In the genomic region with DNA sequence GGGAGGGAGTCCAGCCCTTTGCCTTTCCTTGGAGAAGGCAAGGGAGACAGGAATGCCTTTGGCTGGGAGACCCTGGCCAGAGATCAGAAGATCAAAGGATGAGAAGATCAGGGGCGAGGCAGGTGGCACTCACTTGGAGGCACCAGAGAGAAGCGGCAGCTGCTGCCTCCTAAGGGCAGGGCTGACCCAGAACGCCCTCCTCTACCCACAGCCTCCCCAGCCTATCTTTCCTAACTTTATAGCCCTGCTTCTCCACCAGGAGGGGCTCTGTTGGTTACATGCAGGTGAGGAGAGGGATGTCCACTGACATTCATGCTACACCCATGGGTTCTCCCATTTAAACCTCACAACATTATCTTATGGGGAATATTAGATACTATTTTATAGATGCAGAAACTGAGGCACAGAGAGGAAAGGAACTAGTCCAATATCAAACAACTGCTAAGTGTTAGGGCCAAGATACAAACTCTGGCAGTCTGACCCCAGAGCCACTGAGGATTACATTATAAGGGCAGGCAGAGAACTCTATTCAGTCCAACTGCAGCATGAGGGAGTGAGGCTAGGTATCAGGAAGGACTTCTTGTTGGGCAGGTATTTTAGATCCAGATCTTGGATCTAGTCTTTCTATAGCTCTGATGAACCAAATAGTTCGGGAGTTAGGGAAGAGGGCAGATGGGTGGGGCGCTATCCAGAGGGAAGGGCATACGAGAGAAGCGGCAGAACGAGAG, we compare ENCODE assay signal across 1 cellular context.
TF ChIP-seq lines count a peak whose summit lies in the region.

No MANE protein-coding gene starts in this region.

TF ChIP-seq in HepG2, 621 proteins besides CTCF, POLR2A, EP300 and RAD21:
- TF ChIP-seq ZNF713 (CRISPR knock-in tag; IDR thresholded peaks at IDR 0.05) = no peak
- TF ChIP-seq, protein P1, sequence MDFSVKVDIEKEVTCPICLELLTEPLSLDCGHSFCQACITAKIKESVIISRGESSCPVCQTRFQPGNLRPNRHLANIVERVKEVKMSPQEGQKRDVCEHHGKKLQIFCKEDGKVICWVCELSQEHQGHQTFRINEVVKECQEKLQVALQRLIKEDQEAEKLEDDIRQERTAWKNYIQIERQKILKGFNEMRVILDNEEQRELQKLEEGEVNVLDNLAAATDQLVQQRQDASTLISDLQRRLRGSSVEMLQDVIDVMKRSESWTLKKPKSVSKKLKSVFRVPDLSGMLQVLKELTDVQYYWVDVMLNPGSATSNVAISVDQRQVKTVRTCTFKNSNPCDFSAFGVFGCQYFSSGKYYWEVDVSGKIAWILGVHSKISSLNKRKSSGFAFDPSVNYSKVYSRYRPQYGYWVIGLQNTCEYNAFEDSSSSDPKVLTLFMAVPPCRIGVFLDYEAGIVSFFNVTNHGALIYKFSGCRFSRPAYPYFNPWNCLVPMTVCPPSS (IDR thresholded peaks at IDR 0.05) = no peak
- TF ChIP-seq EZH2 (conservative IDR thresholded peaks at IDR 0.05; ENCODE audit: low read depth, low read length) = no peak
- TF ChIP-seq NCOA5 (CRISPR knock-in tag; IDR thresholded peaks at IDR 0.05) = no peak
- TF ChIP-seq KAT7 (CRISPR knock-in tag; IDR thresholded peaks at IDR 0.05; ENCODE audit: borderline replicate concordance) = no peak
- TF ChIP-seq NR1H2 (CRISPR knock-in tag; IDR thresholded peaks at IDR 0.05; ENCODE audit: borderline replicate concordance, low read depth) = no peak
- 0 out of 2 replicates have a peak, but pooled peaks have one; percentile 15 for TF ChIP-seq SMC3 (IDR thresholded peaks at IDR 0.05; ENCODE audit: low read length)
- TF ChIP-seq, protein P2, sequence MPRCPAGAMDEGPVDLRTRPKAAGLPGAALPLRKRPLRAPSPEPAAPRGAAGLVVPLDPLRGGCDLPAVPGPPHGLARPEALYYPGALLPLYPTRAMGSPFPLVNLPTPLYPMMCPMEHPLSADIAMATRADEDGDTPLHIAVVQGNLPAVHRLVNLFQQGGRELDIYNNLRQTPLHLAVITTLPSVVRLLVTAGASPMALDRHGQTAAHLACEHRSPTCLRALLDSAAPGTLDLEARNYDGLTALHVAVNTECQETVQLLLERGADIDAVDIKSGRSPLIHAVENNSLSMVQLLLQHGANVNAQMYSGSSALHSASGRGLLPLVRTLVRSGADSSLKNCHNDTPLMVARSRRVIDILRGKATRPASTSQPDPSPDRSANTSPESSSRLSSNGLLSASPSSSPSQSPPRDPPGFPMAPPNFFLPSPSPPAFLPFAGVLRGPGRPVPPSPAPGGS (CRISPR knock-in tag; IDR thresholded peaks at IDR 0.05) = no peak
- TF ChIP-seq, protein P3, sequence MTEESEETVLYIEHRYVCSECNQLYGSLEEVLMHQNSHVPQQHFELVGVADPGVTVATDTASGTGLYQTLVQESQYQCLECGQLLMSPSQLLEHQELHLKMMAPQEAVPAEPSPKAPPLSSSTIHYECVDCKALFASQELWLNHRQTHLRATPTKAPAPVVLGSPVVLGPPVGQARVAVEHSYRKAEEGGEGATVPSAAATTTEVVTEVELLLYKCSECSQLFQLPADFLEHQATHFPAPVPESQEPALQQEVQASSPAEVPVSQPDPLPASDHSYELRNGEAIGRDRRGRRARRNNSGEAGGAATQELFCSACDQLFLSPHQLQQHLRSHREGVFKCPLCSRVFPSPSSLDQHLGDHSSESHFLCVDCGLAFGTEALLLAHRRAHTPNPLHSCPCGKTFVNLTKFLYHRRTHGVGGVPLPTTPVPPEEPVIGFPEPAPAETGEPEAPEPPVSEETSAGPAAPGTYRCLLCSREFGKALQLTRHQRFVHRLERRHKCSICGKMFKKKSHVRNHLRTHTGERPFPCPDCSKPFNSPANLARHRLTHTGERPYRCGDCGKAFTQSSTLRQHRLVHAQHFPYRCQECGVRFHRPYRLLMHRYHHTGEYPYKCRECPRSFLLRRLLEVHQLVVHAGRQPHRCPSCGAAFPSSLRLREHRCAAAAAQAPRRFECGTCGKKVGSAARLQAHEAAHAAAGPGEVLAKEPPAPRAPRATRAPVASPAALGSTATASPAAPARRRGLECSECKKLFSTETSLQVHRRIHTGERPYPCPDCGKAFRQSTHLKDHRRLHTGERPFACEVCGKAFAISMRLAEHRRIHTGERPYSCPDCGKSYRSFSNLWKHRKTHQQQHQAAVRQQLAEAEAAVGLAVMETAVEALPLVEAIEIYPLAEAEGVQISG (CRISPR knock-in tag; IDR thresholded peaks at IDR 0.05) = peak; percentile 93
- no peak for TF ChIP-seq SUZ12 (IDR thresholded peaks at IDR 0.05; ENCODE audit: low read depth, low read length)
- no peak for TF ChIP-seq ZNF432 (CRISPR knock-in tag; IDR thresholded peaks at IDR 0.05; ENCODE audit: borderline replicate concordance)
